12 cellular contexts compared by ENCODE assay signal in the genomic region with DNA sequence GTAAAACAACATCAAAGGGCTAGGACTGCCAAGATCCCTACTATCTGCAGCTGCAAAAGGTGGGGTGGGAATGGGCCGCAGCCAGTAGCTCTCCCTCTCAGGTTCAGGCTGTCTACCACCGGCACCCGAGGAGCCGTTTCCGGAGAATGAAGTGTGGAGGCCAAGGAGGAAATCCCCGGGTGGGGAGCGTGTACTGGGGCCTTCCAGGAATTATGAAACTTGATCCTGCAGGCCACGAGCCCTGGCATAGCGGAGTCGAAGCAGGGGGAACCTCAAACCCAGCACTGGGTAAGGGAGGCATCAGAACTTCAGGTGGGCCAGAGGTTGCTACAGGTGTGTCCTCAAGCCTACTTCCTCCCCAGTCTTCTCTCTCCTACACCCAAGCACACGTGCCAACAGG. TPM values are rescaled to one million over a fixed set of nuclear protein-coding genes. Genes with fewer than 3 reads are reported as not detected.
DNase-seq lines count a peak whose midpoint lies in the region; ATAC-seq and TF ChIP-seq lines count a peak whose summit lies in the region.
"Had no signal": no experiment of that assay in that cellular context is flagged by ENCODE, and none has a peak within 500 bp of the region (broad histone marks: within the 10 kb centered on the region; RNA-seq: fewer than 3 reads in every experiment).

No MANE protein-coding gene starts in this region.

- TF ChIP-seq CTCF in osteocyte (IDR thresholded peaks at IDR 0.05), result no peak
- TF ChIP-seq CTCF in mesothelial cell of epicardium (IDR thresholded peaks at IDR 0.05; ENCODE audit: unreplicated experiment), result no peak

- peaks cover 23% of the 10 kb centered on the region for H3K36me3 Mint-ChIP-seq in osteocyte (ENCODE audit: unreplicated experiment)
- peaks cover 5% of the 10 kb centered on the region for H3K36me3 Mint-ChIP-seq in mesothelial cell of epicardium

- H3K27ac Mint-ChIP-seq in osteocyte (ENCODE audit: unreplicated experiment), result peak overlapping the region; percentile 81
- no peak overlapping the region for H3K27ac Mint-ChIP-seq in mesothelial cell of epicardium

- intact Hi-C loops in Right ventricle myocardium inferior (cut with DNase I) (no loop called here), cardiac septum (cut with DNase I) (no loop called here), left cardiac atrium (cut with DNase I) (loop anchor here (10.0 kb wide), 3 partner anchors 56 to 236 kb away; partner anchors contain the start of genes BHLHA9 (in 1 of the 2), CRK (in 1 of the 2) and TRARG1 (in 1 of the 2))

- H3K9me3 Mint-ChIP-seq in osteocyte (ENCODE audit: unreplicated experiment) (no peaks in the 10 kb centered on the region), mesothelial cell of epicardium (no peaks in the 10 kb centered on the region)

- H3K4me1 Mint-ChIP-seq in osteocyte (ENCODE audit: unreplicated experiment) (peaks cover 26% of the 10 kb centered on the region), mesothelial cell of epicardium (peaks cover 8% of the 10 kb centered on the region)

- H3K4me3 Mint-ChIP-seq in osteocyte (ENCODE audit: unreplicated experiment) (no peak overlapping the region), mesothelial cell of epicardium (no peak overlapping the region)

- H3K27me3 Mint-ChIP-seq in osteocyte (ENCODE audit: unreplicated experiment), result no peaks in the 10 kb centered on the region
- no peaks in the 10 kb centered on the region for H3K27me3 Mint-ChIP-seq in mesothelial cell of epicardium (ENCODE audit: low read depth)

- ATAC-seq in Right ventricle myocardium inferior (peak; percentile 30), left cardiac atrium (peak; percentile 8 to 38), GM18498 (IDR thresholded peaks at IDR 0.05; ENCODE audit: unreplicated experiment) (no peak)

- DNase-seq in Right ventricle myocardium inferior (ENCODE audit: missing footprints) (no peak), cardiac septum (ENCODE audit: low spot score) (no peak), left cardiac atrium (peak; percentile 75), osteocyte (ENCODE audit: extremely low spot score, unreplicated experiment) (no peak), mesothelial cell of epicardium (ENCODE audit: low spot score in 2 of 2, unreplicated experiment in 2 of 2) (no peak), iPS-NIHi11 (ENCODE audit: low spot score) (no peak), NCI-H524 (lab: John Stamatoyannopoulos, UW) (no peak)
- DNase-seq: 8988T, amniotic stem cell, Calu3, NCI-H2171 treated with DMSO at 0.1 percent for 48 hours had no signal

RNA-seq across cellular contexts. Expression of gene INPP5K, which starts 5.1 kb away (rescaled TPM):
- total RNA-seq in Right ventricle myocardium inferior, result 35.4 TPM
- total RNA-seq in cardiac septum, result 34.2 TPM
- 10 to 100 TPM; 29.7 to 30.1 TPM for total RNA-seq in left cardiac atrium
- total RNA-seq in osteocyte, result 44.5 and 49.4 TPM in 2 replicates
- total RNA-seq in mesothelial cell of epicardium, result 22.4 to 23.5 TPM (median 22.5 TPM) in 3 replicates

RNA-seq across cellular contexts. Expression of gene MYO1C, which starts 18.8 kb away (rescaled TPM):
- 196 TPM for total RNA-seq in Right ventricle myocardium inferior
- 209 TPM for total RNA-seq in cardiac septum
- total RNA-seq in left cardiac atrium, result 100 to 1,000 TPM; 175 to 184 TPM
- total RNA-seq in osteocyte, result 183 and 184 TPM in 2 replicates
- total RNA-seq in mesothelial cell of epicardium, result 144 to 149 TPM (median 147 TPM) in 3 replicates

RNA-seq across cellular contexts. Expression of gene PITPNA, which starts 51.3 kb away (rescaled TPM):
- total RNA-seq in Right ventricle myocardium inferior (52.9 TPM), cardiac septum (49.9 TPM), left cardiac atrium (10 to 100 TPM; 43.9 to 58.3 TPM), osteocyte (65.0 and 71.0 TPM in 2 replicates), mesothelial cell of epicardium (58.3 to 63.4 TPM (median 61.8 TPM) in 3 replicates)

RNA-seq across cellular contexts. Expression of gene CRK, which starts 55.3 kb away (rescaled TPM):
- 43.9 TPM for total RNA-seq in Right ventricle myocardium inferior
- 43.4 TPM for total RNA-seq in cardiac septum
- 10 to 100 TPM; 37.0 to 44.4 TPM for total RNA-seq in left cardiac atrium
- 55.8 and 57.1 TPM in 2 replicates for total RNA-seq in osteocyte
- 38.2 to 41.9 TPM (median 41.3 TPM) in 3 replicates for total RNA-seq in mesothelial cell of epicardium

Comparison
In these comparisons a context has a peak if more than half of its experiments do, and no peak if none do; other contexts are left out.
1. intact Hi-C loops: an anchor here in left cardiac atrium (10.0 kb wide); none called in Right ventricle myocardium inferior and cardiac septum.